In genomic region chr4:143375326-143376073, GRCh38 we compare ENCODE assay signal across 2 cellular contexts.
TF ChIP-seq lines count a peak whose summit lies in the region.

No MANE protein-coding gene starts in this region.

TF ChIP-seq in K562, 482 proteins besides CTCF, POLR2A, EP300 and RAD21 (continued from another document and continues in another):
- TF ChIP-seq MYNN (IDR thresholded peaks at IDR 0.05) = peak; percentile 77; the same call in 1 of the 2 replicates
- no peak for TF ChIP-seq MYNN (CRISPR knock-in tag; IDR thresholded peaks at IDR 0.05)
- TF ChIP-seq PML (IDR thresholded peaks at IDR 0.05; ENCODE audit: low read length) = peak; percentile 61; the same call in 1 of the 2 replicates
- no peak for TF ChIP-seq ZNF395 (CRISPR knock-in tag; IDR thresholded peaks at IDR 0.05)
- TF ChIP-seq SUPT5H (IDR thresholded peaks at IDR 0.05) = no peak
- no peak for TF ChIP-seq RAD51 (IDR thresholded peaks at IDR 0.05; ENCODE audit: borderline replicate concordance, low read depth)
- peak; percentile 90 for TF ChIP-seq CBFA2T3 (IDR thresholded peaks at IDR 0.05)
- TF ChIP-seq FOXM1 (IDR thresholded peaks at IDR 0.05; ENCODE audit: low read depth) = peak; percentile 22; the same call in 1 of the 2 replicates
- no peak for TF ChIP-seq FOXM1 (CRISPR knock-in tag; IDR thresholded peaks at IDR 0.05; ENCODE audit: low read depth)
- no peak for TF ChIP-seq ZBTB1 (CRISPR knock-in tag; IDR thresholded peaks at IDR 0.05; ENCODE audit: borderline replicate concordance, low read depth)
- peak; percentile 79 for TF ChIP-seq TAL1 (IDR thresholded peaks at IDR 0.05)
- TF ChIP-seq CTBP1 (IDR thresholded peaks at IDR 0.05; ENCODE audit: borderline replicate concordance) = no peak
- TF ChIP-seq TSC22D4 (tag; IDR thresholded peaks at IDR 0.05) = no peak
- peak; percentile 51; the same call in 1 of the 2 replicates for TF ChIP-seq STAT5A (IDR thresholded peaks at IDR 0.05; ENCODE audit: borderline replicate concordance, low read length)
- TF ChIP-seq TBP (optimal IDR thresholded peaks at IDR 0.05; ENCODE audit: low read depth, low read length) = no peak
- TF ChIP-seq ZNF347 (CRISPR knock-in tag; IDR thresholded peaks at IDR 0.05; ENCODE audit: low read depth) = no peak
- peak; percentile 55; the same call in 1 of the 2 replicates for TF ChIP-seq DPF2 (IDR thresholded peaks at IDR 0.05)
- TF ChIP-seq GMEB1 (CRISPR knock-in tag; IDR thresholded peaks at IDR 0.05) = no peak
- peak in 1 of 2 experiments; percentile 84; a peak in 2 of 4 replicates for TF ChIP-seq SRF (CRISPR knock-in tag; IDR thresholded peaks at IDR 0.05)
- TF ChIP-seq GATAD2A (IDR thresholded peaks at IDR 0.05) = peak; percentile 34; the same call in 1 of the 2 replicates
- TF ChIP-seq POLR2AphosphoS5 (IDR thresholded peaks at IDR 0.05; ENCODE audit: control insufficient read depth, insufficient read depth, low read depth, low read length) = peak; percentile 80
- no peak for TF ChIP-seq CEBPB (tag; IDR thresholded peaks at IDR 0.05)
- no peak for TF ChIP-seq PYGO2 (tag; IDR thresholded peaks at IDR 0.05)
- TF ChIP-seq DNMT1 (IDR thresholded peaks at IDR 0.05) = no peak
- TF ChIP-seq STAT5B (CRISPR knock-in tag; IDR thresholded peaks at IDR 0.05) = no peak
- TF ChIP-seq ZFP36 (IDR thresholded peaks at IDR 0.05; ENCODE audit: low read depth, low read length, partially characterized antibody) = no peak
- TF ChIP-seq KDM1A (IDR thresholded peaks at IDR 0.05) = 0 out of 4 replicates have a peak, but pooled peaks of 1 of the 2 experiments have one; percentile 32
- TF ChIP-seq TEAD4 (IDR thresholded peaks at IDR 0.05; ENCODE audit: low read length) = peak; percentile 89
- no peak for TF ChIP-seq TEAD4 (CRISPR knock-in tag; IDR thresholded peaks at IDR 0.05; ENCODE audit: borderline replicate concordance)
- TF ChIP-seq NFIC (IDR thresholded peaks at IDR 0.05) = peak; percentile 45
- TF ChIP-seq RFX1 (IDR thresholded peaks at IDR 0.05) = no peak
- TF ChIP-seq MTA2 (IDR thresholded peaks at IDR 0.05; ENCODE audit: low read depth) = peak; percentile 33; the same call in 1 of the 2 replicates
- no peak for TF ChIP-seq ATF6 (CRISPR knock-in tag; IDR thresholded peaks at IDR 0.05)
- TF ChIP-seq SRSF7 (optimal IDR thresholded peaks at IDR 0.05; ENCODE audit: low read depth, low read length) = no peak
- TF ChIP-seq TCF3 (CRISPR knock-in tag; IDR thresholded peaks at IDR 0.05) = peak; percentile 76
- TF ChIP-seq HES1 (IDR thresholded peaks at IDR 0.05; ENCODE audit: low read depth) = no peak

TF ChIP-seq in HepG2, 621 proteins besides CTCF, POLR2A, EP300 and RAD21 (continued from another document):
- TF ChIP-seq SMC3 (IDR thresholded peaks at IDR 0.05; ENCODE audit: low read length) = peak; percentile 37; the same call in 1 of the 2 replicates
- no peak for TF ChIP-seq FOXP1 (IDR thresholded peaks at IDR 0.05)
- TF ChIP-seq FOXP1 (CRISPR knock-in tag; IDR thresholded peaks at IDR 0.05) = peak; percentile 25; the same call in 1 of the 2 replicates
- no peak for TF ChIP-seq HOMEZ (CRISPR knock-in tag; IDR thresholded peaks at IDR 0.05; ENCODE audit: low read depth)
- peak; percentile 52; the same call in 1 of the 2 replicates for TF ChIP-seq TFAP4 (IDR thresholded peaks at IDR 0.05; ENCODE audit: borderline replicate concordance, low read depth)
- TF ChIP-seq ZNF572 (CRISPR knock-in tag; IDR thresholded peaks at IDR 0.05) = no peak
- no peak for TF ChIP-seq ZNF124 (CRISPR knock-in tag; IDR thresholded peaks at IDR 0.05)
- TF ChIP-seq SRSF9 (IDR thresholded peaks at IDR 0.05; ENCODE audit: borderline replicate concordance, insufficient read depth, low read depth, low read length, poor library complexity, severe bottlenecking) = no peak
- no peak for TF ChIP-seq ZFP91 (CRISPR knock-in tag; IDR thresholded peaks at IDR 0.05; ENCODE audit: borderline replicate concordance)
- no peak for TF ChIP-seq EHMT2 (IDR thresholded peaks at IDR 0.05; ENCODE audit: borderline replicate concordance, low read depth, low read length)
- TF ChIP-seq ZNF552 (CRISPR knock-in tag; IDR thresholded peaks at IDR 0.05; ENCODE audit: borderline replicate concordance) = no peak
- TF ChIP-seq ZMYM4 (CRISPR knock-in tag; IDR thresholded peaks at IDR 0.05) = 0 out of 2 replicates have a peak, but pooled peaks have one; percentile 20
- no peak for TF ChIP-seq FOXA1 (IDR thresholded peaks at IDR 0.05)
- TF ChIP-seq FOXA1 (CRISPR knock-in tag; IDR thresholded peaks at IDR 0.05) = peak; percentile 48; the same call in 1 of the 2 replicates
- no peak for TF ChIP-seq GLI4 (CRISPR knock-in tag; IDR thresholded peaks at IDR 0.05; ENCODE audit: borderline replicate concordance)
- TF ChIP-seq SALL1 (CRISPR knock-in tag; IDR thresholded peaks at IDR 0.05) = no peak
- peak; percentile 42 for TF ChIP-seq STAG1 (CRISPR knock-in tag; IDR thresholded peaks at IDR 0.05)
